ENCODE assay signal across 22 cellular contexts in the genomic region with DNA sequence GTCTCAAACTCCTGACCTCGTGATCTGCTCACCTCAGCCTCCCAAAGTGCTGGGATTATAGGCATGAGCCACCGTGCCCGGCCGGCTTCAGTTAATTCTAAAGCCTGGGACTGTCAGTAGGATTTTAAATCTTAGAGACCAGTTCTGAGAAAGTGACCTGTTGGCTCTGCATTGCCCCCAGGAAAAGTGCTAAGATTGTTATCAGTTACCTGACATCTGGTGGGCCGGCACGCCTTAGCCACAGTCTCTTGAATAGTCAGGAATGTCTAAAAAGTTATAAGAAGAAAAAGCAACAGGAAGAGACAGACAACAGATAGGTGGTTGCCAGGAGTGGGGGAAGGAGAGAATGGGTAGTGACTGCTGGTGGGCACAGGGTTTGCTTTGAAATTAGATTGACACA.
"Had no signal": no experiment of that assay in that cellular context is flagged by ENCODE, and none has a peak within 500 bp of the region (broad histone marks: within the 10 kb centered on the region; RNA-seq: fewer than 3 reads in every experiment).

No MANE protein-coding gene starts in this region.

- H3K4me3 ChIP-seq: coronary artery, hepatocyte, lung, spleen, stomach, thoracic aorta, transverse colon had no signal

- H3K9me3 Mint-ChIP-seq: naive B cell; stimulated activated memory B cell treated with anti-CD40 and anti-IgM and Interleukin-4, amounts not matched to agents 10 μg/mL and 1 μg/mL and 100 μg/mL, for 72 hours had no signal

- H3K27me3 Mint-ChIP-seq: naive B cell; stimulated activated memory B cell treated with anti-CD40 and anti-IgM and Interleukin-4, amounts not matched to agents 10 μg/mL and 1 μg/mL and 100 μg/mL, for 72 hours had no signal

- ATAC-seq: foreskin keratinocyte; left colon; left ventricle myocardium superior; sciatic nerve; stimulated activated memory B cell treated with anti-CD40 and anti-IgM and Interleukin-4, amounts not matched to agents 10 μg/mL and 1 μg/mL and 100 μg/mL, for 72 hours had no signal

- DNase-seq: effector CD4-positive, alpha-beta T cell; endodermal cell; erythroblast; foreskin keratinocyte; left colon; left ventricle myocardium superior; mesenchymal stem cell; naive B cell; spleen; stimulated activated CD4-positive, alpha-beta T cell treated with anti-CD3 and anti-CD28 coated beads, Interleukin-15, amount 100 ng/mL, for 24 hours; stimulated activated CD4-positive, alpha-beta T cell treated with anti-CD3 and anti-CD28 coated beads, Interleukin-1b, Interleukin-23, amount 100 ng/mL, for 48 hours; stimulated activated CD4-positive, alpha-beta T cell treated with anti-CD3 and anti-CD28 coated beads, Interleukin-4, amount 100 ng/mL, for 24 hours; stomach; substantia nigra; transverse colon had no signal

- H3K9me3 ChIP-seq: spleen, stomach, thoracic aorta, transverse colon had no signal

- H3K36me3 Mint-ChIP-seq: naive B cell had no signal

- H3K4me3 Mint-ChIP-seq: endodermal cell; nephron; stimulated activated memory B cell treated with anti-CD40 and anti-IgM and Interleukin-4, amounts not matched to agents 10 μg/mL and 1 μg/mL and 100 μg/mL, for 72 hours had no signal

- H3K27me3 ChIP-seq: foreskin keratinocyte, hepatocyte, spleen, stomach, transverse colon had no signal

- H3K27ac Mint-ChIP-seq: endodermal cell; nephron; stimulated activated memory B cell treated with anti-CD40 and anti-IgM and Interleukin-4, amounts not matched to agents 10 μg/mL and 1 μg/mL and 100 μg/mL, for 72 hours had no signal

- H3K4me2 ChIP-seq: hepatocyte had no signal

- H3K27ac ChIP-seq: coronary artery, foreskin keratinocyte, hepatocyte, spleen, stomach, thoracic aorta, transverse colon had no signal

- H3K36me3 ChIP-seq: spleen, stomach, thoracic aorta, transverse colon had no signal

- H2AFZ ChIP-seq: hepatocyte had no signal
